Comparison of ENCODE assay signal across 8 cellular contexts in genomic region chr19:47112664-47113445, GRCh38. TPM values are rescaled to one million over a fixed set of nuclear protein-coding genes. Genes with fewer than 3 reads are reported as not detected.
DNase-seq lines count a peak whose midpoint lies in the region; ATAC-seq and TF ChIP-seq lines count a peak whose summit lies in the region.

No MANE protein-coding gene starts in this region.

- H3K9me3 ChIP-seq in BE2C, result no peaks in the 10 kb centered on the region

- H3K27ac ChIP-seq in cingulate gyrus (ENCODE audit: low read depth, low read length), result peak overlapping the region; percentile 100

- peak; percentile 80 for ATAC-seq in HG03457 (IDR thresholded peaks at IDR 0.05; ENCODE audit: unreplicated experiment)

- peak overlapping the region; percentile 99 for H3K4me3 ChIP-seq in BE2C (ENCODE audit: low read depth, low read length)

- TF ChIP-seq CTCF in BE2C (IDR thresholded peaks at IDR 0.05; ENCODE audit: low read depth, low read length), result no peak

- DNase-seq in BE2C (peak; percentile 99), GM19240 (ENCODE audit: insufficient read length, low spot score) (peak; percentile 81), NCI-H524 (lab: John Stamatoyannopoulos, UW) (peak; percentile 95 to 98), kidney glomerular epithelial cell (lab: John Stamatoyannopoulos, UW) (peak; percentile 97)
- peak; percentile 99 for DNase-seq in activated CD4-positive, alpha-beta T cell treated with anti-CD3 and anti-CD28 coated beads for 4 hours
- DNase-seq in stimulated activated CD4-positive, alpha-beta T cell treated with anti-CD3 and anti-CD28 coated beads, Interleukin-15, amount 100 ng/mL, for 48 hours (ENCODE audit: low read depth in 2 of 2), result peak; percentile 99 to 100

- peaks cover 13% of the 10 kb centered on the region for H3K36me3 ChIP-seq in BE2C

- H3K27me3 ChIP-seq in BE2C, result no peaks in the 10 kb centered on the region

- peaks cover 10% of the 10 kb centered on the region for H3K4me1 ChIP-seq in BE2C

RNA-seq across cellular contexts. Expression of gene ZC3H4, which starts 0.7 kb away (rescaled TPM):
- 17.5 TPM for polyA plus RNA-seq in BE2C (2012; ENCODE audit: insufficient read depth, insufficient read length, low read depth)

RNA-seq across cellular contexts. Expression of gene SAE1, which starts 17.8 kb away (rescaled TPM):
- polyA plus RNA-seq in BE2C (2012; ENCODE audit: insufficient read depth, insufficient read length, low read depth), result 148 TPM

Comparison
In these comparisons a context has a peak if more than half of its experiments do, and no peak if none do; other contexts are left out.
1. Peak in every context shown above with its lines: DNase-seq, ATAC-seq, H3K4me3 ChIP-seq and H3K27ac ChIP-seq.